10 cellular contexts compared by ENCODE assay signal in genomic region chr22:17035976-17036841, GRCh38. TPM values are rescaled to one million over a fixed set of nuclear protein-coding genes. Genes with fewer than 3 reads are reported as not detected.
DNase-seq lines count a peak whose midpoint lies in the region; ATAC-seq and TF ChIP-seq lines count a peak whose summit lies in the region.
"Not testable (repeated sequence)": the region's sequence is repeated elsewhere in the genome, so short reads cannot be mapped to it uniquely, and the experiment has no call there.
"Had no signal": no experiment of that assay in that cellular context is flagged by ENCODE, and none has a peak within 500 bp of the region (broad histone marks: within the 10 kb centered on the region; RNA-seq: fewer than 3 reads in every experiment).

No MANE protein-coding gene starts in this region.

- H3K36me3 ChIP-seq in GM06990 (ENCODE audit: control insufficient read depth, insufficient read depth, low read length); H7 (replicated peaks; ENCODE audit: control insufficient read depth, insufficient read depth, low read length); transverse colon: not testable (repeated sequence)

- not testable (repeated sequence) for TF ChIP-seq EP300 in transverse colon (IDR thresholded peaks at IDR 0.05; ENCODE audit: low read depth)

- peak overlapping the region in 2 of 4 donors; percentile 16 to 37 for H3K27ac ChIP-seq in transverse colon

- DNase-seq in GM06990 (ENCODE audit: extremely low read depth, insufficient read length) (peak; percentile 26), H7 (peak; percentile 47), activated B cell treated with CpG ODN at 0.5 μM for 24 hours (peak; percentile 32), cerebellar cortex (ENCODE audit: low spot score) (peak; percentile 57), hippocampal formation (lab: John Stamatoyannopoulos, UW) (peak; percentile 35 to 36), posterior cingulate gyrus (peak in 9 of 10 donors; percentile 39 to 93 (median 61))
- not testable (repeated sequence) for DNase-seq in Jurkat, Clone E6-1 (ENCODE audit: low read depth, low spot score); transverse colon

- ATAC-seq in activated B cell treated with CpG ODN at 0.5 μM for 24 hours (ENCODE audit: low read depth), result peak; percentile 51

- H3K9me3 ChIP-seq in transverse colon, result not testable (repeated sequence)

- not testable (repeated sequence) for H3K27me3 ChIP-seq in GM06990 (replicated peaks; ENCODE audit: control insufficient read depth, insufficient read depth, low read length); H7 (ENCODE audit: control insufficient read depth, insufficient read depth, low read length)
- peaks cover 21% of the 10 kb centered on the region for H3K27me3 ChIP-seq in transverse colon

- H3K4me1 ChIP-seq in transverse colon, result not testable (repeated sequence)

- intact Hi-C loops in activated B cell treated with CpG ODN at 0.5 μM for 24 hours (cut with micrococcal nuclease); posterior cingulate gyrus (cut with DNase I); transverse colon (cut with DNase I; ENCODE audit: low total_unique reads): not testable (repeated sequence)

- peak overlapping the region; percentile 83 for H3K4me3 Mint-ChIP-seq in activated B cell treated with CpG ODN at 0.5 μM for 24 hours

- H3K36me3 Mint-ChIP-seq in activated B cell treated with CpG ODN at 0.5 μM for 24 hours (ENCODE audit: low read depth), result not testable (repeated sequence)

- 30 to 43% methylated on average over 4 to 53 of the region's 56 CpGs for WGBS in transverse colon (ENCODE audit: low coverage in 1 of 2), 2 donors

- H3K4me3 ChIP-seq in GM06990 (replicated peaks; ENCODE audit: low read depth, low read length) (peak overlapping the region; percentile 60), transverse colon (peak overlapping the region in 3 of 4 donors; percentile 16 to 40 (median 17))
- H3K4me3 ChIP-seq in H7 (ENCODE audit: insufficient read depth, low read depth, low read length), result not testable (repeated sequence)
- peak overlapping the region; percentile 39 for H3K4me3 ChIP-seq in Jurkat, Clone E6-1 (ENCODE audit: low read length)

- TF ChIP-seq POLR2A in transverse colon (IDR thresholded peaks at IDR 0.05), result not testable (repeated sequence)

- in situ Hi-C loops in transverse colon (cut with MboI; ENCODE audit: low pct_ligation_motif_present in 1 of 4, low pct_unique_long_range_greater_than_20kb in 1 of 4, low sequenced_read_pairs in 3 of 4), result not testable (repeated sequence)

- peak overlapping the region; percentile 63 for H3K27ac Mint-ChIP-seq in activated B cell treated with CpG ODN at 0.5 μM for 24 hours

- H3K9me3 Mint-ChIP-seq in activated B cell treated with CpG ODN at 0.5 μM for 24 hours, result not testable (repeated sequence)

- TF ChIP-seq CTCF in GM06990 (IDR thresholded peaks at IDR 0.05; ENCODE audit: insufficient read depth, low read length, poor library complexity, severe bottlenecking); activated B cell treated with CpG ODN at 0.5 μM for 24 hours (IDR thresholded peaks at IDR 0.05); transverse colon (IDR thresholded peaks at IDR 0.05): not testable (repeated sequence)

- not testable (repeated sequence) for H3K27me3 Mint-ChIP-seq in activated B cell treated with CpG ODN at 0.5 μM for 24 hours

- H3K4me1 Mint-ChIP-seq in activated B cell treated with CpG ODN at 0.5 μM for 24 hours, result peaks cover 23% of the 10 kb centered on the region

- CTCF ChIA-PET in activated B cell treated with CpG ODN at 0.5 μM for 24 hours (lab: Charles Lee), result not testable (repeated sequence)

- POLR2A ChIA-PET in activated B cell treated with CpG ODN at 0.5 μM for 24 hours (lab: Charles Lee), result not testable (repeated sequence)

RNA-seq across cellular contexts. Expression of gene GAB4, which starts 28.2 kb away (rescaled TPM):
- 0.18 and 0.21 TPM in 2 replicates for total RNA-seq in H7 (2014; rRNA removed; shearing (Covaris generic))
- polyA plus RNA-seq in Jurkat, Clone E6-1 (2012; ENCODE audit: insufficient read depth, insufficient read length), result not detected
- total RNA-seq in activated B cell treated with CpG ODN at 0.5 μM for 24 hours (0.29 TPM in 1 of 2 replicates, not detected in the other), transverse colon (not detected)
- total RNA-seq: PC-3 had no signal
- polyA plus RNA-seq: neural cell had no signal

RNA-seq across cellular contexts. Expression of gene IL17RA, which starts 48.6 kb away (rescaled TPM):
- total RNA-seq in H7 (2014; rRNA removed; shearing (Covaris generic)), result 3.6 and 4.3 TPM in 2 replicates
- 8.4 TPM for polyA plus RNA-seq in Jurkat, Clone E6-1 (2012; ENCODE audit: insufficient read depth, insufficient read length)
- total RNA-seq in activated B cell treated with CpG ODN at 0.5 μM for 24 hours (15.7 and 18.1 TPM in 2 replicates), transverse colon (10 to 100 TPM; 18.4 to 51.3 (median 32.9) TPM)
